ENCODE assay signal across 19 cellular contexts in the genomic region with DNA sequence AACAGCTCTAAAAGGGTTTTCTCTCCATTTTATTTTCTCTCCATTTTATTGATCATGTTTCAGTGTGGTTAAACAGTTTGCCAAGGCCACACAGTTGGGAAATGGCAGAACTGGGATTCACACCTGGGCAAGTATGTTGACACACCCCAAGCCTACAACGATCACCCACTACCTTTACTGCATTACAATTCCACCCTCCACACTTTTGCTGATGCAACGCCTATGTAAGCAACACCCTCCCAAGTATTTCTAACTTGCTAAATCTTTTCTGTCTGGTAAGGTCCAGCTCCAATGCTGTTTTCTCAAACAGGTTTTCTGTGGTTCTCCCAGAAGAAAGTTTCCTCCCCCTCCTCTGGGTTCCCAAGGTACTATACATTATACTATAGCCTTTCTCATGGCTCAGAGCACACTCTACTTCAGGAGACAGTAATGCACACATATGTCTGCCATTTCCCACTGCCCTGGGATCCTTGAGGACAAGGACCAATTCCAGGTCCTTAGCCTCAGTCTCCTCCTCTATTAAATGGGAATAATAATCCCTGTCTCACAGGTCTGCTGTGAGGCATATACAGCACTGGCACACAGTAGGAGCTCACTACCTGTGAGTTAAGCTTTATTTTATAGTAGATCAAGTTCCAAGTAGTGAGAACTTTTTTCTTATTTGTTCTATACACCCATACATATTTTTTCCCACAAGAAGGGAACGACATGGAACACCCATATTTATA. TPM values are rescaled to one million over a fixed set of nuclear protein-coding genes. Genes with fewer than 3 reads are reported as not detected.
DNase-seq lines count a peak whose midpoint lies in the region; ATAC-seq, FAIRE-seq and TF ChIP-seq lines count a peak whose summit lies in the region.
"Had no signal": no experiment of that assay in that cellular context is flagged by ENCODE, and none has a peak within 500 bp of the region (broad histone marks: within the 10 kb centered on the region; RNA-seq: fewer than 3 reads in every experiment).

No MANE protein-coding gene starts in this region.

- no peak for TF ChIP-seq POLR2A in A549 (IDR thresholded peaks at IDR 0.05; ENCODE audit: low read length)

- H3K4me1 Mint-ChIP-seq in GM23338 = peaks cover 12% of the 10 kb centered on the region
- H3K4me1 Mint-ChIP-seq in osteocyte (ENCODE audit: unreplicated experiment) = peaks cover 3% of the 10 kb centered on the region

- ATAC-seq in A549 (no peak), GM23338 (no peak), HG02588 (IDR thresholded peaks at IDR 0.05; ENCODE audit: unreplicated experiment) (no peak)
- ATAC-seq: PC-3 had no signal

- H3K36me3 Mint-ChIP-seq in GM23338 (ENCODE audit: low read depth) (peaks cover 19% of the 10 kb centered on the region), osteocyte (ENCODE audit: unreplicated experiment) (peaks cover 5% of the 10 kb centered on the region)

- TF ChIP-seq CTCF in A549 (IDR thresholded peaks at IDR 0.05) (no peak), GM23338 (conservative IDR thresholded peaks at IDR 0.05; ENCODE audit: low read depth in 2 of 2) (no peak), fibroblast of the aortic adventitia (IDR thresholded peaks at IDR 0.05; ENCODE audit: insufficient read depth, low read length) (no peak), osteocyte (IDR thresholded peaks at IDR 0.05) (no peak)

- H3K4me1 ChIP-seq in A549 (peaks cover 15% of the 10 kb centered on the region; the same call in 2 of the 3 replicates), GM23338 (ENCODE audit: insufficient read depth) (no peaks in the 10 kb centered on the region)

- H3F3A ChIP-seq in GM23338 (replicated peaks; ENCODE audit: low read depth) = no peaks in the 10 kb centered on the region

- H3K4me3 Mint-ChIP-seq in GM23338 (no peak overlapping the region), osteocyte (ENCODE audit: unreplicated experiment) (no peak overlapping the region)
- H3K4me3 Mint-ChIP-seq: T-helper 1 cell treated with Interleukin-12 subunit alpha and Interleukin-12 subunit beta and Interleukin-4 antibody, amounts not matched to agents 30 μg/mL and 1 μg/mL, for 36 hours had no signal

- H3K9me3 Mint-ChIP-seq in GM23338 (peaks cover 3% of the 10 kb centered on the region; the same call in 2 of the 3 replicates), osteocyte (ENCODE audit: unreplicated experiment) (peaks cover 5% of the 10 kb centered on the region)
- H3K9me3 Mint-ChIP-seq: T-helper 1 cell treated with Interleukin-12 subunit alpha and Interleukin-12 subunit beta and Interleukin-4 antibody, amounts not matched to agents 30 μg/mL and 1 μg/mL, for 36 hours had no signal

- H3K27me3 ChIP-seq in GM23338 (ENCODE audit: insufficient read depth) = no peaks in the 10 kb centered on the region

- H3K27ac Mint-ChIP-seq in GM23338 = peak overlapping the region; percentile 47; the same call in 1 of the 2 replicates
- H3K27ac Mint-ChIP-seq in osteocyte (ENCODE audit: unreplicated experiment) = no peak overlapping the region
- H3K27ac Mint-ChIP-seq: T-helper 1 cell treated with Interleukin-12 subunit alpha and Interleukin-12 subunit beta and Interleukin-4 antibody, amounts not matched to agents 30 μg/mL and 1 μg/mL, for 36 hours had no signal

- H4K20me1 ChIP-seq in GM23338 (replicated peaks; ENCODE audit: insufficient read depth) = no peaks in the 10 kb centered on the region

- no peaks in the 10 kb centered on the region for H3K9me2 ChIP-seq in GM23338 (ENCODE audit: insufficient read depth)

- no peak for FAIRE-seq in A549 (lab: Jason Lieb, UNC)
- FAIRE-seq: GM18507, H54 had no signal

- H3K27ac ChIP-seq in A549 (peak overlapping the region; percentile 30 to 45; a peak in 5 of 6 replicates), GM23338 (ENCODE audit: low read depth) (no peak overlapping the region)

- POLR2A ChIA-PET in A549 (lab: Yijun Ruan, JAX) = no interaction called here

- no peaks in the 10 kb centered on the region; the same call in 1 of the 2 replicates for H3K36me3 ChIP-seq in GM23338 (ENCODE audit: insufficient read depth)

- H3K4me2 ChIP-seq in A549 (no peak overlapping the region), GM23338 (no peak overlapping the region)

- peaks cover 8% of the 10 kb centered on the region for H3K27me3 Mint-ChIP-seq in GM23338 (ENCODE audit: insufficient read depth, low read depth, poor library complexity)
- no peaks in the 10 kb centered on the region for H3K27me3 Mint-ChIP-seq in osteocyte (ENCODE audit: unreplicated experiment)

- no peak for DNase-seq in A549 (ENCODE audit: low read depth in 1 of 2, low spot score in 1 of 2)
- DNase-seq in GM23338 (ENCODE audit: low spot score) = no peak
- DNase-seq in SW480 (ENCODE audit: low spot score) = peak; percentile 62
- peak; percentile 16 for DNase-seq in fibroblast of the aortic adventitia (ENCODE audit: low read depth)
- DNase-seq in osteocyte (ENCODE audit: extremely low spot score, unreplicated experiment) = no peak
- no peak for DNase-seq in HPDE6-E6E7 (ENCODE audit: extremely low spot score)
- DNase-seq: DMS53, KBM-7, MM.1S, NCI-H1694 treated with DMSO at 0.1 percent for 48 hours, NCI-H2081, NCI-H524 treated with DMSO at 0.1 percent for 48 hours, NCI-H774, PC-3, SHP77 treated with DMSO at 0.1 percent for 48 hours had no signal

- no peaks in the 10 kb centered on the region for H3K9me3 ChIP-seq in A549

- CTCF ChIA-PET in A549 (lab: Yijun Ruan, JAX) = interaction anchor here (0.6 to 5.8 kb wide), 6 partner anchors 9 to 228 kb away, joined by 3 to 26 read pairs (median 4); no protein-coding TSS in a partner anchor

- no peak for TF ChIP-seq RAD21 in A549 (conservative IDR thresholded peaks at IDR 0.05 in 1 of 2, IDR thresholded peaks at IDR 0.05 in 1 of 2)

- H3K79me2 ChIP-seq in GM23338 (replicated peaks; ENCODE audit: insufficient read depth) = no peaks in the 10 kb centered on the region

- TF ChIP-seq EP300 in A549 (IDR thresholded peaks at IDR 0.05) = no peak

- 84% methylated on average over 3 of the region's 3 CpGs for WGBS in A549 (ENCODE audit: missing lambda C conversion rate)

- no peak overlapping the region for H2AFZ ChIP-seq in GM23338

- no peak overlapping the region for H3K4me3 ChIP-seq in A549
- no peak overlapping the region for H3K4me3 ChIP-seq in GM23338
- H3K4me3 ChIP-seq in fibroblast of the aortic adventitia (ENCODE audit: low read depth, low read length) = no peak overlapping the region

TF ChIP-seq in A549, 52 proteins besides CTCF, POLR2A, EP300 and RAD21 (continues in another document):
- TF ChIP-seq, protein P1, sequence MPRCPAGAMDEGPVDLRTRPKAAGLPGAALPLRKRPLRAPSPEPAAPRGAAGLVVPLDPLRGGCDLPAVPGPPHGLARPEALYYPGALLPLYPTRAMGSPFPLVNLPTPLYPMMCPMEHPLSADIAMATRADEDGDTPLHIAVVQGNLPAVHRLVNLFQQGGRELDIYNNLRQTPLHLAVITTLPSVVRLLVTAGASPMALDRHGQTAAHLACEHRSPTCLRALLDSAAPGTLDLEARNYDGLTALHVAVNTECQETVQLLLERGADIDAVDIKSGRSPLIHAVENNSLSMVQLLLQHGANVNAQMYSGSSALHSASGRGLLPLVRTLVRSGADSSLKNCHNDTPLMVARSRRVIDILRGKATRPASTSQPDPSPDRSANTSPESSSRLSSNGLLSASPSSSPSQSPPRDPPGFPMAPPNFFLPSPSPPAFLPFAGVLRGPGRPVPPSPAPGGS (IDR thresholded peaks at IDR 0.05) = no peak
- TF ChIP-seq ZSCAN20 (CRISPR knock-in tag; IDR thresholded peaks at IDR 0.05) (no peak), MYC (IDR thresholded peaks at IDR 0.05; ENCODE audit: borderline replicate concordance, low read length) (no peak), ZC3H11A (IDR thresholded peaks at IDR 0.05) (no peak)

RNA-seq across cellular contexts. Expression of a gene that starts 27.9 kb away (rescaled TPM):
- polyA plus RNA-seq in A549 (2011; rRNA removed) = 28.3 and 45.3 TPM in 2 replicates
- 30.6 and 35.6 TPM in 2 replicates for polyA plus RNA-seq in A549 (2012; cell fraction: cytosol; rRNA removed)
- 22.9 and 25.9 TPM in 2 replicates for polyA plus RNA-seq in A549 (2012; cell fraction: nucleus; rRNA removed)
- 31.9 to 41.4 TPM (median 37.6 TPM) in 3 replicates for polyA plus RNA-seq in A549 (2017; fragmentation: RNase III; extraction: RNeasy Plus Mini Kit Qiagen cat#74134 plus additional on column Dnase treatment)
- polyA minus RNA-seq in A549 (2011; rRNA and poly(A)+ RNA removed) = 37.6 and 40.7 TPM in 2 replicates
- total RNA-seq in GM23338 (2014; rRNA removed; shearing (Covaris generic)) = 81.6 and 92.2 TPM in 2 replicates
- polyA plus RNA-seq in GM23338 (2016; fragmentation: Nextera tagmentation; extraction: Ambion mirVana) = 10.7 and 12.3 TPM in 2 replicates
- total RNA-seq in fibroblast of the aortic adventitia (ENCODE audit: low replicate concordance) = 3.6 and 5.6 TPM in 2 replicates
- 8.1 and 8.8 TPM in 2 replicates for total RNA-seq in osteocyte

RNA-seq across cellular contexts. Expression of a gene that starts 28.4 kb away (rescaled TPM):
- polyA plus RNA-seq in A549 (2011; rRNA removed) = 66.8 and 82.0 TPM in 2 replicates
- polyA plus RNA-seq in A549 (2012; cell fraction: cytosol; rRNA removed) = 39.3 and 51.0 TPM in 2 replicates
- 109 and 122 TPM in 2 replicates for polyA plus RNA-seq in A549 (2012; cell fraction: nucleus; rRNA removed)
- 43.9 to 48.9 TPM (median 46.5 TPM) in 3 replicates for polyA plus RNA-seq in A549 (2017; fragmentation: RNase III; extraction: RNeasy Plus Mini Kit Qiagen cat#74134 plus additional on column Dnase treatment)
- 145 and 151 TPM in 2 replicates for polyA minus RNA-seq in A549 (2011; rRNA and poly(A)+ RNA removed)
- total RNA-seq in GM23338 (2014; rRNA removed; shearing (Covaris generic)) = 139 and 173 TPM in 2 replicates
- polyA plus RNA-seq in GM23338 (2016; fragmentation: Nextera tagmentation; extraction: Ambion mirVana) = 18.3 and 20.3 TPM in 2 replicates
- total RNA-seq in fibroblast of the aortic adventitia (ENCODE audit: low replicate concordance) = 51.7 and 76.4 TPM in 2 replicates
- total RNA-seq in osteocyte = 87.9 and 88.9 TPM in 2 replicates

Comparison
In these comparisons a context has a peak if more than half of its experiments do, and no peak if none do; other contexts are left out.
1. DNase-seq: peak in SW480 (single experiment) and fibroblast of the aortic adventitia (single experiment); none in A549 (0 of 2), GM23338 (single experiment), osteocyte (single experiment) and HPDE6-E6E7 (single experiment).